ENCODE assay signal across 2 cellular contexts in genomic region chr19:5916201-5916708, GRCh38.
TF ChIP-seq lines count a peak whose summit lies in the region.

No MANE protein-coding gene starts in this region.

TF ChIP-seq in IMR-90, 13 proteins besides CTCF, POLR2A, EP300 and RAD21:
- no peak for TF ChIP-seq MXI1 (IDR thresholded peaks at IDR 0.05; ENCODE audit: borderline replicate concordance, low read depth, low read length)
- TF ChIP-seq USF2 (IDR thresholded peaks at IDR 0.05; ENCODE audit: low read depth, low read length), result no peak
- no peak for TF ChIP-seq BHLHE40 (IDR thresholded peaks at IDR 0.05; ENCODE audit: low read depth, low read length)
- no peak for TF ChIP-seq SMC3 (IDR thresholded peaks at IDR 0.05; ENCODE audit: low read depth, low read length)
- TF ChIP-seq RFX5 (IDR thresholded peaks at IDR 0.05; ENCODE audit: low read depth, low read length), result no peak
- TF ChIP-seq NFE2L2 (IDR thresholded peaks at IDR 0.05; ENCODE audit: low read depth, low read length), result no peak
- TF ChIP-seq ELK1 (IDR thresholded peaks at IDR 0.05; ENCODE audit: borderline replicate concordance, low read depth, low read length), result no peak
- TF ChIP-seq CEBPB (IDR thresholded peaks at IDR 0.05; ENCODE audit: low read depth, low read length), result no peak
- no peak for TF ChIP-seq MAFK (IDR thresholded peaks at IDR 0.05; ENCODE audit: low read depth, low read length)
- no peak for TF ChIP-seq FOS (IDR thresholded peaks at IDR 0.05; ENCODE audit: low read depth, low read length)
- TF ChIP-seq RCOR1 (IDR thresholded peaks at IDR 0.05; ENCODE audit: insufficient replicate concordance, low read length), result no peak
- no peak for TF ChIP-seq CHD1 (IDR thresholded peaks at IDR 0.05; ENCODE audit: low read depth, low read length)

TF ChIP-seq in K562, 482 proteins besides CTCF, POLR2A, EP300 and RAD21:
- no peak for TF ChIP-seq ZNF717 (CRISPR knock-in tag; IDR thresholded peaks at IDR 0.05)
- TF ChIP-seq BHLHE40 (IDR thresholded peaks at IDR 0.05; ENCODE audit: low read length), result no peak
- no peak for TF ChIP-seq ZNF347 (CRISPR knock-in tag; IDR thresholded peaks at IDR 0.05; ENCODE audit: low read depth)
- no peak for TF ChIP-seq SOX6 (IDR thresholded peaks at IDR 0.05)
- no peak for TF ChIP-seq NFYB (IDR thresholded peaks at IDR 0.05; ENCODE audit: extremely low read depth, insufficient read length)
- TF ChIP-seq CEBPB (tag; IDR thresholded peaks at IDR 0.05), result no peak
- TF ChIP-seq ZNF695 (CRISPR knock-in tag; IDR thresholded peaks at IDR 0.05), result no peak
- TF ChIP-seq ATF1 (CRISPR knock-in tag; IDR thresholded peaks at IDR 0.05), result no peak
- TF ChIP-seq ATF1 (tag; IDR thresholded peaks at IDR 0.05), result no peak
- TF ChIP-seq NR2C2 (CRISPR knock-in tag; IDR thresholded peaks at IDR 0.05), result no peak
- TF ChIP-seq NR2C2 (tag; IDR thresholded peaks at IDR 0.05), result no peak
- no peak for TF ChIP-seq MAFK (IDR thresholded peaks at IDR 0.05; ENCODE audit: low read length)
- no peak for TF ChIP-seq POLR2B (IDR thresholded peaks at IDR 0.05; ENCODE audit: low read depth, partially characterized antibody)
- no peak for TF ChIP-seq RFX5 (IDR thresholded peaks at IDR 0.05; ENCODE audit: low read depth, low read length)
- no peak for TF ChIP-seq RCOR1 (IDR thresholded peaks at IDR 0.05; ENCODE audit: borderline replicate concordance in 1 of 2, low read depth in 2 of 2, low read length in 2 of 2)
- no peak for TF ChIP-seq DPF2 (IDR thresholded peaks at IDR 0.05)
- no peak for TF ChIP-seq ELF2 (CRISPR knock-in tag; IDR thresholded peaks at IDR 0.05)
- no peak for TF ChIP-seq ZNF408 (CRISPR knock-in tag; IDR thresholded peaks at IDR 0.05; ENCODE audit: low read depth)
- no peak for TF ChIP-seq TAF9B (IDR thresholded peaks at IDR 0.05; ENCODE audit: partially characterized antibody)
- TF ChIP-seq ZNF436 (CRISPR knock-in tag; IDR thresholded peaks at IDR 0.05), result no peak
- no peak for TF ChIP-seq RERE (CRISPR knock-in tag; IDR thresholded peaks at IDR 0.05; ENCODE audit: borderline replicate concordance)
TF ChIP-seq in K562: peak in this region for 0.
